32 cellular contexts compared by ENCODE assay signal in the genomic region with DNA sequence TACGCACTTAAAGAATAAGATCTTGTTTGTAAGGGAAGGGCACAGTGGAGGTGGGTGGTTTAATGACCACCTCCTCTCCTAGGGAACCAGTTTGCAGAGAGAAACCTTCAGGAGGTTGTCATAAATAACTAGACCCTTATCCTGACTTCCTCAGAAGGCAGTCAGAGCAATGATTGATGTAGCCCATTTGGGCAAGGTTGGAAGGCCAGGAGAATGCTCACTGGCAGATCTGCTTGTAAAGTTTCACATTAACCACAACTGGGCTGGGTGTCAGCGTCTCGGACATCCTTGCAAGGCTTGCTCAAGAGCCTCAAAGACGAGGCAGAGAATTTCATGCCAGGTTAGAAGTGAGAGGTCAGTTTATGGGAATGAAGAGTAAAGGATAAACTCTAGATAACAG.
"Had no signal": no experiment of that assay in that cellular context is flagged by ENCODE, and none has a peak within 500 bp of the region (broad histone marks: within the 10 kb centered on the region; RNA-seq: fewer than 3 reads in every experiment).

No MANE protein-coding gene starts in this region.

- H3K4me3 ChIP-seq: adrenal gland, breast epithelium, smooth muscle cell, thoracic aorta, upper lobe of left lung had no signal

- ATAC-seq: activated CD4-positive, alpha-beta T cell treated with anti-CD3 and anti-CD28 coated beads for 36 hours; foreskin keratinocyte; left ventricle myocardium superior; sciatic nerve had no signal

- H3K27me3 Mint-ChIP-seq: activated naive CD8-positive, alpha-beta T cell had no signal

- H3K4me1 ChIP-seq: breast epithelium, foreskin keratinocyte, upper lobe of left lung had no signal

- H3K27ac ChIP-seq: adrenal gland, breast epithelium, foreskin keratinocyte, thoracic aorta, upper lobe of left lung had no signal

- H3K9me3 ChIP-seq: adrenal gland, breast epithelium, thoracic aorta, upper lobe of left lung had no signal

- FAIRE-seq: astrocyte, colon, endometrium, keratinocyte had no signal

- H3K4me1 Mint-ChIP-seq: activated B cell treated with CpG ODN at 0.5 μM for 24 hours; activated CD4-positive, alpha-beta T cell treated with anti-CD3 and anti-CD28 coated beads for 36 hours; central memory CD8-positive, alpha-beta T cell had no signal

- H3K9me3 Mint-ChIP-seq: activated B cell treated with CpG ODN at 0.5 μM for 24 hours; activated T-cell treated with anti-CD3 and anti-CD28 coated beads, Interleukin-2, amount 50 U/mL, for 24 hours; activated T-helper 2 cell treated with anti-CD3 and anti-CD28 coated beads, Interferon-gamma antibody, Interleukin-2, Interleukin-4, amounts not matched to agents 10 μg/mL and 5 μg/mL and 100 μg/mL, durations not matched to agents 14 hours and 24 hours and 36 hours; central memory CD8-positive, alpha-beta T cell; mesothelial cell of epicardium; T-helper 1 cell treated with Interleukin-12 subunit alpha and Interleukin-12 subunit beta and Interleukin-4 antibody, amounts not matched to agents 30 μg/mL and 1 μg/mL, for 36 hours had no signal

- DNase-seq: activated B cell treated with CpG ODN at 0.5 μM for 24 hours; activated CD4-positive, alpha-beta T cell treated with anti-CD3 and anti-CD28 coated beads for 36 hours; activated CD4-positive, alpha-beta T cell treated with anti-CD3 and anti-CD28 coated beads, Interleukin-2, amount 50 U/mL, for 4 hours; activated CD8-positive, alpha-beta memory T cell treated with anti-CD3 and anti-CD28 coated beads for 24 hours; activated CD8-positive, alpha-beta memory T cell treated with anti-CD3 and anti-CD28 coated beads, Interleukin-2, amount 50 U/mL, for 4 hours; activated naive CD4-positive, alpha-beta T cell; activated T-cell treated with anti-CD3 and anti-CD28 coated beads, Interleukin-2, amount 50 U/mL, for 24 hours; adrenal gland; erythroblast; foreskin keratinocyte; left ventricle myocardium superior; mammary epithelial cell; occipital lobe; posterior cingulate gyrus; stimulated activated CD4-positive, alpha-beta T cell treated with anti-CD3 and anti-CD28 coated beads, Interleukin-15, amount 100 ng/mL, for 24 hours; stimulated activated CD8-positive, alpha-beta memory T cell treated with anti-CD3 and anti-CD28 coated beads, Interleukin-4, amount 100 ng/mL, for 48 hours; stimulated activated naive CD4-positive, alpha-beta T cell treated with Interleukin-2 at 50 U/mL for 16 hours; T1000; upper lobe of left lung had no signal

- H3K27ac Mint-ChIP-seq: activated B cell treated with CpG ODN at 0.5 μM for 24 hours; activated CD4-positive, alpha-beta T cell treated with anti-CD3 and anti-CD28 coated beads for 36 hours; activated naive CD8-positive, alpha-beta T cell; activated T-cell treated with anti-CD3 and anti-CD28 coated beads, Interleukin-2, amount 50 U/mL, for 24 hours; activated T-helper 2 cell treated with anti-CD3 and anti-CD28 coated beads, Interferon-gamma antibody, Interleukin-2, Interleukin-4, amounts not matched to agents 10 μg/mL and 5 μg/mL and 100 μg/mL, durations not matched to agents 14 hours and 24 hours and 36 hours; mesothelial cell of epicardium; T-helper 1 cell treated with Interleukin-12 subunit alpha and Interleukin-12 subunit beta and Interleukin-4 antibody, amounts not matched to agents 30 μg/mL and 1 μg/mL, for 36 hours had no signal

- H3K36me3 ChIP-seq: adrenal gland, breast epithelium, thoracic aorta, upper lobe of left lung had no signal

- H3K36me3 Mint-ChIP-seq: activated naive CD8-positive, alpha-beta T cell; mesothelial cell of epicardium had no signal

- H3K4me3 Mint-ChIP-seq: activated B cell treated with CpG ODN at 0.5 μM for 24 hours; activated CD4-positive, alpha-beta T cell treated with anti-CD3 and anti-CD28 coated beads for 36 hours; activated naive CD8-positive, alpha-beta T cell; activated T-cell treated with anti-CD3 and anti-CD28 coated beads, Interleukin-2, amount 50 U/mL, for 24 hours; central memory CD8-positive, alpha-beta T cell; mesothelial cell of epicardium; T-helper 1 cell treated with Interleukin-12 subunit alpha and Interleukin-12 subunit beta and Interleukin-4 antibody, amounts not matched to agents 30 μg/mL and 1 μg/mL, for 36 hours had no signal
